8 cellular contexts compared by ENCODE assay signal in genomic region chr5:180830253-180831138, GRCh38. TPM values are rescaled to one million over a fixed set of nuclear protein-coding genes. Genes with fewer than 3 reads are reported as not detected.
DNase-seq lines count a peak whose midpoint lies in the region; ATAC-seq and TF ChIP-seq lines count a peak whose summit lies in the region.

No MANE protein-coding gene starts in this region.

- no peak for TF ChIP-seq CTCF in epithelial cell of esophagus (IDR thresholded peaks at IDR 0.05; ENCODE audit: insufficient read depth, low read depth, low read length, missing control alignments)

- DNase-seq in DMS 273 (lab: John Stamatoyannopoulos, UW; ENCODE audit: unreplicated experiment) (peak; percentile 75), DMS 273 treated with DMSO at 0.1 percent for 48 hours (lab: John Stamatoyannopoulos, UW) (no peak), NCI-H345 treated with DMSO at 0.1 percent for 48 hours (lab: John Stamatoyannopoulos, UW; ENCODE audit: unreplicated experiment) (peak; percentile 37), epithelial cell of esophagus (ENCODE audit: low read depth) (no peak), myocyte (ENCODE audit: low read depth) (peak; percentile 44)
- DNase-seq in activated CD8-positive, alpha-beta memory T cell treated with anti-CD3 and anti-CD28 coated beads, Interleukin-2, amount 50 U/mL, for 24 hours (ENCODE audit: extremely low read depth) = peak; percentile 39
- DNase-seq in stimulated activated naive CD4-positive, alpha-beta T cell (lab: John Stamatoyannopoulos, UW) = peak; percentile 68 to 82 (median 74)

- peak; percentile 54 for ATAC-seq in HG02798 (IDR thresholded peaks at IDR 0.05; ENCODE audit: poor library complexity, unreplicated experiment)

- H3K4me3 ChIP-seq in epithelial cell of esophagus (ENCODE audit: low read length) = peak overlapping the region; percentile 72

RNA-seq across cellular contexts. Expression of gene MGAT1, which starts 27.9 kb away (rescaled TPM):
- total RNA-seq in myocyte = 120 and 152 TPM in 2 replicates
- polyA plus RNA-seq in myocyte (2012) = 118 TPM

RNA-seq across cellular contexts. Expression of gene ZFP62, which starts 30.6 kb away (rescaled TPM):
- 12.9 and 20.1 TPM in 2 replicates for total RNA-seq in myocyte
- 13.6 TPM for polyA plus RNA-seq in myocyte (2012)

Comparison
In these comparisons a context has a peak if more than half of its experiments do, and no peak if none do; other contexts are left out.
1. DNase-seq: peak in DMS 273 (single experiment), NCI-H345 treated with DMSO at 0.1 percent for 48 hours (single experiment), activated CD8-positive, alpha-beta memory T cell treated with anti-CD3 and anti-CD28 coated beads, Interleukin-2, amount 50 U/mL, for 24 hours (single experiment), myocyte (single experiment) and stimulated activated naive CD4-positive, alpha-beta T cell (6 of 6); none in DMS 273 treated with DMSO at 0.1 percent for 48 hours (single experiment) and epithelial cell of esophagus (single experiment).